In the genomic region with DNA sequence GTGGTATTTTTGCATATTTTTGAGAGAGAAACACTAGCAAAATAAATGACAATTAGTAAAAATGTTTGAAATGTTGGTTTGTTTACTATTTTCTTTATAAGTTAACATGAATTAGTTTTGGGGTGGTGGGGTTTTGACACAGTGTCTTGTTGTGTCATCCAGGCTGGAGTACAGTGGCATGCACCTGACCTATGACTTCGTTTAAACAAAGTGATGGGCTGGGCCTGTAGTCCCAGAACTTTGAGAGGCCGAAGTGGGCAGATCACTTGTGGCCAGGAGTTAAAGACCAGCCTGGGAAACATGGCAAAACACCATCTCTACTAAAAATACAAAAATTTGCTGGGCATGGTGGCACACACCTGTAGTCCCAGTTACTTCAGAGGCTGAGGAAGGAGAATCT, we compare ENCODE assay signal across 28 cellular contexts.
"Had no signal": no experiment of that assay in that cellular context is flagged by ENCODE, and none has a peak within 500 bp of the region (broad histone marks: within the 10 kb centered on the region; RNA-seq: fewer than 3 reads in every experiment).

No MANE protein-coding gene starts in this region.

- FAIRE-seq: colon, endometrium, endothelial cell of umbilical vein, frontal cortex had no signal

- DNase-seq: colonic mucosa; cortex of kidney; dermis blood vessel endothelial cell; dorsolateral prefrontal cortex; effector CD4-positive, alpha-beta T cell; effector CD8-positive, alpha-beta T cell; effector memory CD4-positive, alpha-beta T cell; effector memory CD8-positive, alpha-beta T cell; endodermal cell; erythroblast; esophagus squamous epithelium; foreskin fibroblast; foreskin keratinocyte; foreskin melanocyte; gastrocnemius medialis; glutamatergic neuron; head of caudate nucleus; heart left ventricle; heart right ventricle had no signal

- H3K4me1 ChIP-seq: colonic mucosa, esophagus muscularis mucosa, esophagus squamous epithelium, foreskin keratinocyte, gastrocnemius medialis, gastroesophageal sphincter, heart left ventricle, heart right ventricle had no signal

- H3K4me3 ChIP-seq: colonic mucosa, coronary artery, dorsolateral prefrontal cortex, esophagus muscularis mucosa, esophagus squamous epithelium, gastrocnemius medialis, gastroesophageal sphincter, heart left ventricle, heart right ventricle had no signal

- H3K27me3 ChIP-seq: colonic mucosa, dorsolateral prefrontal cortex had no signal

- H3K9me3 ChIP-seq: colonic mucosa, esophagus muscularis mucosa, esophagus squamous epithelium, gastrocnemius medialis, gastroesophageal sphincter had no signal

- ATAC-seq: effector memory CD8-positive, alpha-beta T cell; esophagus mucosa; foreskin keratinocyte; gastrocnemius medialis; gastroesophageal sphincter; heart left ventricle; heart right ventricle had no signal

- H3K36me3 ChIP-seq: colonic mucosa, esophagus muscularis mucosa, esophagus squamous epithelium, gastrocnemius medialis, gastroesophageal sphincter, heart left ventricle, heart right ventricle had no signal

- H3K27ac ChIP-seq: colonic mucosa, coronary artery, dorsolateral prefrontal cortex, epithelial cell of prostate, esophagus muscularis mucosa, esophagus squamous epithelium, foreskin keratinocyte, gastrocnemius medialis, gastroesophageal sphincter, heart left ventricle, heart right ventricle had no signal
